27 cellular contexts compared by ENCODE assay signal in the genomic region with DNA sequence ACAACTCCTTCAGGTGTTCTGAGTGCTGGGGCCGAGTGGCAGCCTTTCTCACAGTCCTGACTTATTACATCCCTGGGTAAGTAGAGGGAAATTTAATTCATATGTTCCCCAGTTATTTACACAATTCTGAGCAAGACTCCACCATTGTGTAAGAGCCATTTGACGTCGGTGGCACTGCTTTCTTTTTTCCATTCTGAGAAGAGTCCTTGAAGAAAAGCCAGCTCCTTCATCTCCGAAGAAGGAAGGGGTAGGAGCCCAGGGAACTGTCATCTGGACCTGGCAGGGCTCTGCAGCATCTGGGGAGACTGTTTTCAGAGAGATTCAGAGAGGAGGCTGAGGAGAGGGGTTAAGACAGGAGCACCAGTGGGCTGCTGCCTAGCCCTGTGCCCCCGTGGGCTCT. TPM values are rescaled to one million over a fixed set of nuclear protein-coding genes. Genes with fewer than 3 reads are reported as not detected.
"Had no signal": no experiment of that assay in that cellular context is flagged by ENCODE, and none has a peak within 500 bp of the region (broad histone marks: within the 10 kb centered on the region; RNA-seq: fewer than 3 reads in every experiment).

No MANE protein-coding gene starts in this region.

- H3K36me3 Mint-ChIP-seq: natural killer cell; stimulated activated memory B cell treated with anti-CD40 and anti-IgM and Interleukin-4, amounts not matched to agents 10 μg/mL and 1 μg/mL and 100 μg/mL, for 72 hours; type B pancreatic cell had no signal

- H3K9me3 ChIP-seq: esophagus squamous epithelium, lower lobe of right lung, ovary, psoas muscle, sigmoid colon, testis, tibial artery had no signal

- H3K36me3 ChIP-seq: esophagus squamous epithelium, lower lobe of right lung, ovary, sigmoid colon, tibial artery had no signal

- H3K27me3 ChIP-seq: ovary, sigmoid colon, testis, tibial artery had no signal

- H3K4me3 ChIP-seq: esophagus squamous epithelium, lower lobe of right lung, ovary, psoas muscle, sigmoid colon, testis, tibial artery had no signal

- H3K27ac Mint-ChIP-seq: effector memory CD8-positive, alpha-beta T cell; memory B cell; natural killer cell; stimulated activated memory B cell treated with anti-CD40 and anti-IgM and Interleukin-4, amounts not matched to agents 10 μg/mL and 1 μg/mL and 100 μg/mL, for 72 hours; type B pancreatic cell had no signal

- H3K27ac ChIP-seq: esophagus squamous epithelium, lower lobe of right lung, ovary, psoas muscle, sigmoid colon, testis, tibial artery had no signal

- ATAC-seq: effector memory CD8-positive, alpha-beta T cell; left ventricle myocardium superior; lower lobe of right lung; natural killer cell; psoas muscle; right cardiac atrium; stimulated activated memory B cell treated with anti-CD40 and anti-IgM and Interleukin-4, amounts not matched to agents 10 μg/mL and 1 μg/mL and 100 μg/mL, for 72 hours; stimulated activated naive CD8-positive, alpha-beta T cell treated with anti-CD3 and anti-CD28 coated beads, Interleukin-15, Interleukin-2, amounts not matched to agents 100 U/mL and 50 U/mL, for 24 hours had no signal

- H3K4me1 Mint-ChIP-seq: memory B cell had no signal

- H3K4me3 Mint-ChIP-seq: effector memory CD8-positive, alpha-beta T cell; memory B cell; natural killer cell; stimulated activated memory B cell treated with anti-CD40 and anti-IgM and Interleukin-4, amounts not matched to agents 10 μg/mL and 1 μg/mL and 100 μg/mL, for 72 hours; type B pancreatic cell had no signal

- DNase-seq: cortex of kidney; effector memory CD8-positive, alpha-beta T cell; erythroblast; esophagus squamous epithelium; head of caudate nucleus; left ventricle myocardium superior; lower lobe of right lung; natural killer cell; occipital lobe; ovary; posterior cingulate gyrus; psoas muscle; right cardiac atrium; sigmoid colon; stimulated activated CD4-positive, alpha-beta T cell treated with anti-CD3 and anti-CD28 coated beads, Interleukin-2, amount 100 ng/mL, for 24 hours; stimulated activated CD4-positive, alpha-beta T cell treated with anti-CD3 and anti-CD28 coated beads, Interleukin-4, amount 100 ng/mL, for 24 hours; stimulated activated naive CD8-positive, alpha-beta T cell treated with anti-CD3 and anti-CD28 coated beads, Interleukin-15, Interleukin-2, amounts not matched to agents 100 U/mL and 50 U/mL, for 24 hours; substantia nigra; testis; tibial artery had no signal

- H3K9me3 Mint-ChIP-seq: effector memory CD8-positive, alpha-beta T cell; memory B cell; natural killer cell; type B pancreatic cell had no signal

RNA-seq across cellular contexts. Expression of a gene that starts 22.6 kb away (rescaled TPM):
- total RNA-seq: mononuclear cell, natural killer cell had no signal
- polyA plus RNA-seq: keratinocyte had no signal

RNA-seq across cellular contexts. Expression of a gene that starts 54.0 kb away (rescaled TPM):
- total RNA-seq: frontal cortex, occipital lobe had no signal
- polyA plus RNA-seq: neural cell had no signal
